8 cellular contexts compared by ENCODE assay signal in the genomic region with DNA sequence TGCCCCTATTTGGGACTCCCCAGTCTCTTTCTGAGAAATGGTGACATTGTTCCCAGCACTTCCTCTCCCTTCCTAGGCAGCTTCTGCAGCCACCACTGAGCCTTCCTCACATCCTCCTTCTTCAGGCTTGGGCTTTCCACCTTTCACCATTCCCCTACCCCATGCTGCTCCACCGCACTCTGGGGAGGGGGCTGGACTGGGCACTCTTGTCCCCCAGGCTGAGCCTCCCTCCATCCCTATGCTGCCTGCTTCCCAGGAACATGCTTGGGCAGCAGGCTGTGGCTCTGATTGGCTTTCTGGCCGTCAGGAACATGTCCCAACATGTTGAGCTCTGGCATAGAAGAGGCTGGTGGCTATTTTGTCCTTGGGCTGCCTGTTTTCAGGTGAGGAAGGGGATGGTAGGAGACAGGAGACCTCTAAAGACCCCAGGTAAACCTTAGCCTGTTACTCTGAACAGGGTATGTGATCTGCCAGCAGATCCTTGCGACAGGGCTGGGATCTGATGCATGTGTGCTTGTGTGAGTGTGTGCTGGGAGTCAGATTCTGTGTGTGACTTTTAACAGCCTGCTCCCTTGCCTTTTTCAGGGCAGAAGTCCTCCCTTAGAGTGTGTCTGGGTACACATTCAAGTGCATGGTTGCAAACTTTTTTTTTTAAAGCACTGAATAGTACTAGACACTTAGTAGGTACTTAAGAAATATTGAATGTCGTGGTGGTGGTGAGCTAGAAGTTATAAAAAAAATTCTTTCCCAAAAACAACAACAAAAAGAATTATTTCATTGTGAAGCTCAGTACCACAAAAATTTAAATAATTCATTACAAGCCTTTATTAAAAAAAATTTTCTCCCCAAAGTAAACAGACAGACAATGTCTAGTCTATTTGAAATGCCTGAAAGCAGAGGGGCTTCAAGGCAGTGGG.
DNase-seq lines count a peak whose midpoint lies in the region; ATAC-seq and TF ChIP-seq lines count a peak whose summit lies in the region.

No MANE protein-coding gene starts in this region.

- H3K27me3 Mint-ChIP-seq in stimulated activated naive B cell treated with anti-CD40 and anti-IgM and Interleukin-4, amounts not matched to agents 10 μg/mL and 1 μg/mL and 100 μg/mL, for 72 hours, result no peaks in the 10 kb centered on the region

- DNase-seq in SIG-M5 treated with dmso at 0.1 percent for 504 hours (lab: John Stamatoyannopoulos, UW; ENCODE audit: unreplicated experiment) (peak; percentile 24), SIG-M5 (lab: John Stamatoyannopoulos, UW) (no peak), SHP77 (lab: John Stamatoyannopoulos, UW) (peak; percentile 34 to 55), fibroblast of gingiva (ENCODE audit: low read depth) (peak; percentile 65), GM20000 (ENCODE audit: low spot score) (no peak), GM10266 (ENCODE audit: extremely low spot score) (no peak)
- no peak for DNase-seq in stimulated activated naive B cell treated with anti-CD40 and anti-IgM and Interleukin-4, amounts not matched to agents 10 μg/mL and 1 μg/mL and 100 μg/mL, for 72 hours

- TF ChIP-seq CTCF in GM20000 (IDR thresholded peaks at IDR 0.05; ENCODE audit: extremely low read depth, missing control alignments) (no peak), GM10266 (IDR thresholded peaks at IDR 0.05; ENCODE audit: control insufficient read depth, insufficient read depth, low read depth, missing control alignments) (no peak)

- H3K9me3 Mint-ChIP-seq in stimulated activated naive B cell treated with anti-CD40 and anti-IgM and Interleukin-4, amounts not matched to agents 10 μg/mL and 1 μg/mL and 100 μg/mL, for 72 hours, result no peaks in the 10 kb centered on the region

- H3K27ac Mint-ChIP-seq in stimulated activated naive B cell treated with anti-CD40 and anti-IgM and Interleukin-4, amounts not matched to agents 10 μg/mL and 1 μg/mL and 100 μg/mL, for 72 hours, result peak overlapping the region; percentile 86

- peak overlapping the region; percentile 4 to 49 for H3K4me3 Mint-ChIP-seq in stimulated activated naive B cell treated with anti-CD40 and anti-IgM and Interleukin-4, amounts not matched to agents 10 μg/mL and 1 μg/mL and 100 μg/mL, for 72 hours

- H3K36me3 Mint-ChIP-seq in stimulated activated naive B cell treated with anti-CD40 and anti-IgM and Interleukin-4, amounts not matched to agents 10 μg/mL and 1 μg/mL and 100 μg/mL, for 72 hours, result peaks cover 9 to 11% of the 10 kb centered on the region in 2 donors

- peaks cover 35 to 50% of the 10 kb centered on the region in 2 donors for H3K4me1 Mint-ChIP-seq in stimulated activated naive B cell treated with anti-CD40 and anti-IgM and Interleukin-4, amounts not matched to agents 10 μg/mL and 1 μg/mL and 100 μg/mL, for 72 hours

- no peak for ATAC-seq in stimulated activated naive B cell treated with anti-CD40 and anti-IgM and Interleukin-4, amounts not matched to agents 10 μg/mL and 1 μg/mL and 100 μg/mL, for 72 hours (replicated peaks)
- ATAC-seq in GM19035 (IDR thresholded peaks at IDR 0.05; ENCODE audit: unreplicated experiment), result no peak

Comparison
In these comparisons a context has a peak if more than half of its experiments do, and no peak if none do; other contexts are left out.
1. DNase-seq: peak in SIG-M5 treated with dmso at 0.1 percent for 504 hours (single experiment), SHP77 (2 of 2) and fibroblast of gingiva (single experiment); none in SIG-M5 (single experiment), stimulated activated naive B cell treated with anti-CD40 and anti-IgM and Interleukin-4, amounts not matched to agents 10 μg/mL and 1 μg/mL and 100 μg/mL, for 72 hours (single experiment), GM20000 (single experiment) and GM10266 (single experiment).